8 cellular contexts compared by ENCODE assay signal in the genomic region with DNA sequence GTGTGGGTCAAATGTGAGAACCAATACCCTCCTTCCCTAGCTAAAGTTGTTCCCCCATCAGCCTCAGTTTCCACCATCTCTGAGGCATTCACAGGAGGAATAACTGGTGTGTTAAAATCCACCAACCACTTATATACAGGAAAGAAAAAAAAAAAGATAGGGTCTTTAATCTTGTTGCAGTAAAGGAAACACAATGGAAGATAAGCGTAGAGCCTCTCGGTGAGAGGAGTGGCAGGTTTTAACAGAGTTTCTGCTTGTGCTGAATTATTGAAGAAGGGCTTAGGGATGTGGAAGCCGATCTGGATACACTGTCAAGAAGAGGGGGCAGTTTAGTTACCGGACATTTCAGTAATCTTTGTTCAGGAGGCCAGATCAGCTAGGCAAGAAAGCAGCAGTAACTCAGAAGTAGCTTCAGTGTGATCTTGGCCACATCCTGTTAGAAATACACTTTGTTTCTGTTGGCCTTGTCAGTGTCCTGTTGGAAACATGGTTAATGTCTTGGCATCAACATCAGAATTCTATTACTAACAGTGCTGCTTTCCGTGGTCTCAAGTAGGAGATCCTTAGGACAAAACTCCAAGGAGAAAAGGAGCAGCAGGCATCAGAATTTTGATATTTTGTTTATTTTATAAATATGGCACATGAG. TPM values are rescaled to one million over a fixed set of nuclear protein-coding genes. Genes with fewer than 3 reads are reported as not detected.
DNase-seq lines count a peak whose midpoint lies in the region; ATAC-seq, FAIRE-seq and TF ChIP-seq lines count a peak whose summit lies in the region.
"Not testable (repeated sequence)": the region's sequence is repeated elsewhere in the genome, so short reads cannot be mapped to it uniquely, and the experiment has no call there.

No MANE protein-coding gene starts in this region.

- intact Hi-C loops in pancreas (cut with DNase I); thyroid gland (cut with DNase I): not testable (repeated sequence)

- not testable (repeated sequence) for H3K36me3 Mint-ChIP-seq in CD4-positive, CD25-positive, alpha-beta regulatory T cell; activated CD8-positive, alpha-beta T cell treated with anti-CD3 and anti-CD28 coated beads, Interleukin-2, amount 10 ng/mL, durations not matched to agents 7 days and 5 days (ENCODE audit: low read depth)

- not testable (repeated sequence) for H3K4me1 ChIP-seq in CD4-positive, CD25-positive, alpha-beta regulatory T cell (ENCODE audit: control insufficient read depth, insufficient read depth, low read length, poor library complexity, severe bottlenecking); fibroblast of lung (ENCODE audit: control insufficient read depth, extremely low read depth, insufficient read depth, low read length)
- H3K4me1 ChIP-seq in pancreas, result peaks cover 5 to 24% (median 5%) of the 10 kb centered on the region in 3 donors
- peaks cover 23 to 40% of the 10 kb centered on the region in 2 donors for H3K4me1 ChIP-seq in thyroid gland

- H3K4me3 ChIP-seq in CD4-positive, CD25-positive, alpha-beta regulatory T cell (ENCODE audit: low read depth, low read length); brain microvascular endothelial cell (ENCODE audit: low read depth, low read length); fibroblast of lung (replicated peaks in 1 of 4; ENCODE audit: control extremely low read depth in 1 of 4, insufficient read depth in 1 of 4, low read depth in 3 of 4, low read length in 4 of 4); pancreas; thyroid gland (replicated peaks in 1 of 3): not testable (repeated sequence)

- peak overlapping the region; percentile 11 to 79 (median 52) for H3K4me3 Mint-ChIP-seq in CD4-positive, CD25-positive, alpha-beta regulatory T cell
- peak overlapping the region; percentile 48 for H3K4me3 Mint-ChIP-seq in activated CD8-positive, alpha-beta T cell treated with anti-CD3 and anti-CD28 coated beads, Interleukin-2, amount 10 ng/mL, durations not matched to agents 7 days and 5 days

- ATAC-seq in CD4-positive, CD25-positive, alpha-beta regulatory T cell (ENCODE audit: low read depth in 2 of 2), result peak in 1 of 2 donors; percentile 38
- peak; percentile 62 for ATAC-seq in activated CD8-positive, alpha-beta T cell treated with anti-CD3 and anti-CD28 coated beads, Interleukin-2, amount 10 ng/mL, durations not matched to agents 7 days and 5 days
- ATAC-seq in pancreas, result peak in 2 of 4 donors; percentile 14 to 22

- not testable (repeated sequence) for H3K9me3 Mint-ChIP-seq in CD4-positive, CD25-positive, alpha-beta regulatory T cell; activated CD8-positive, alpha-beta T cell treated with anti-CD3 and anti-CD28 coated beads, Interleukin-2, amount 10 ng/mL, durations not matched to agents 7 days and 5 days (ENCODE audit: insufficient read depth)

- in situ Hi-C loops in brain microvascular endothelial cell (cut with HindIII; ENCODE audit: low pct_ligation_motif_present, low sequenced_read_pairs), result not testable (repeated sequence)

- H3K9me3 ChIP-seq in CD4-positive, CD25-positive, alpha-beta regulatory T cell (ENCODE audit: control insufficient read depth in 2 of 2, low read length in 2 of 2); fibroblast of lung (ENCODE audit: control insufficient read depth, insufficient read depth, low read depth, low read length); pancreas; thyroid gland: not testable (repeated sequence)

- not testable (repeated sequence) for H3K27ac ChIP-seq in CD4-positive, CD25-positive, alpha-beta regulatory T cell (ENCODE audit: insufficient read depth, low read length, poor library complexity, severe bottlenecking)
- H3K27ac ChIP-seq in brain microvascular endothelial cell, result peak overlapping the region; percentile 19
- peak overlapping the region; percentile 57 for H3K27ac ChIP-seq in fibroblast of lung (ENCODE audit: insufficient read depth, low read length)
- peak overlapping the region in 2 of 4 donors; percentile 44 to 51 for H3K27ac ChIP-seq in pancreas
- peak overlapping the region; percentile 65 to 84 (median 76) for H3K27ac ChIP-seq in thyroid gland

- peaks cover 25 to 58% (median 38%) of the 10 kb centered on the region in 4 donors for H3K4me1 Mint-ChIP-seq in CD4-positive, CD25-positive, alpha-beta regulatory T cell
- peaks cover 43% of the 10 kb centered on the region for H3K4me1 Mint-ChIP-seq in activated CD8-positive, alpha-beta T cell treated with anti-CD3 and anti-CD28 coated beads, Interleukin-2, amount 10 ng/mL, durations not matched to agents 7 days and 5 days (ENCODE audit: low read depth)

- H3K79me2 ChIP-seq in fibroblast of lung (ENCODE audit: control insufficient read depth, insufficient read depth, low read length), result peaks cover 13% of the 10 kb centered on the region

- FAIRE-seq in pancreas (lab: Jason Lieb, UNC), result peak; percentile 29

- not testable (repeated sequence) for TF ChIP-seq POLR2A in thyroid gland (IDR thresholded peaks at IDR 0.05)

- not testable (repeated sequence) for TF ChIP-seq CTCF in brain microvascular endothelial cell (IDR thresholded peaks at IDR 0.05; ENCODE audit: low read depth, low read length, missing control alignments); fibroblast of lung (conservative IDR thresholded peaks at IDR 0.05 in 1 of 2, IDR thresholded peaks at IDR 0.05 in 1 of 2; ENCODE audit: low read depth in 1 of 2, low read length in 2 of 2); pancreas (IDR thresholded peaks at IDR 0.05); thyroid gland (IDR thresholded peaks at IDR 0.05)

- CTCF ChIA-PET in activated CD8-positive, alpha-beta T cell treated with anti-CD3 and anti-CD28 coated beads, Interleukin-2, amount 10 ng/mL, durations not matched to agents 7 days and 5 days (lab: Charles Lee), result not testable (repeated sequence)

- H3K4me2 ChIP-seq in fibroblast of lung (ENCODE audit: extremely low read depth, insufficient read depth, low read length), result peak overlapping the region; percentile 39

- H3K27me3 Mint-ChIP-seq in CD4-positive, CD25-positive, alpha-beta regulatory T cell; activated CD8-positive, alpha-beta T cell treated with anti-CD3 and anti-CD28 coated beads, Interleukin-2, amount 10 ng/mL, durations not matched to agents 7 days and 5 days (ENCODE audit: low read depth): not testable (repeated sequence)

- DNase-seq in CD4-positive, CD25-positive, alpha-beta regulatory T cell, result peak in 1 of 3 donors; percentile 49
- peak; percentile 66 for DNase-seq in LHCN-M2 (ENCODE audit: low read depth)
- not testable (repeated sequence) for DNase-seq in activated CD8-positive, alpha-beta T cell treated with anti-CD3 and anti-CD28 coated beads, Interleukin-2, amount 10 ng/mL, durations not matched to agents 7 days and 5 days; pancreas; thyroid gland
- peak; percentile 53 for DNase-seq in brain microvascular endothelial cell
- DNase-seq in fibroblast of lung (ENCODE audit: low read depth in 2 of 2), result peak; percentile 74 to 88
- DNase-seq in kidney tubule cell (ENCODE audit: low spot score), result peak; percentile 27

- H3K27me3 ChIP-seq in CD4-positive, CD25-positive, alpha-beta regulatory T cell (ENCODE audit: control insufficient read depth, insufficient read depth, low read length); brain microvascular endothelial cell (replicated peaks); fibroblast of lung (ENCODE audit: control insufficient read depth, insufficient read depth, low read length); pancreas; thyroid gland: not testable (repeated sequence)

- H3K9ac ChIP-seq in fibroblast of lung (ENCODE audit: insufficient read depth, low read length), result not testable (repeated sequence)

- POLR2A ChIA-PET in activated CD8-positive, alpha-beta T cell treated with anti-CD3 and anti-CD28 coated beads, Interleukin-2, amount 10 ng/mL, durations not matched to agents 7 days and 5 days (lab: Charles Lee), result not testable (repeated sequence)

- H3K36me3 ChIP-seq in CD4-positive, CD25-positive, alpha-beta regulatory T cell (ENCODE audit: control insufficient read depth, insufficient read depth, low read length); brain microvascular endothelial cell (replicated peaks); fibroblast of lung (ENCODE audit: control insufficient read depth, insufficient read depth, low read length); pancreas; thyroid gland: not testable (repeated sequence)

- H4K20me1 ChIP-seq in fibroblast of lung (ENCODE audit: control insufficient read depth, extremely low read depth, insufficient read depth, low read length), result not testable (repeated sequence)

- not testable (repeated sequence) for H2AFZ ChIP-seq in fibroblast of lung (ENCODE audit: low read length)

- 43 to 49% methylated on average over 5 of the region's 5 CpGs for WGBS in pancreas, 2 donors
- 31 to 37% methylated on average over 4 to 5 of the region's 5 CpGs for WGBS in thyroid gland, 2 donors

- H3K27ac Mint-ChIP-seq in CD4-positive, CD25-positive, alpha-beta regulatory T cell, result peak overlapping the region; percentile 50 to 91 (median 50)
- peak overlapping the region; percentile 84 for H3K27ac Mint-ChIP-seq in activated CD8-positive, alpha-beta T cell treated with anti-CD3 and anti-CD28 coated beads, Interleukin-2, amount 10 ng/mL, durations not matched to agents 7 days and 5 days

RNA-seq across cellular contexts. Expression of a gene that starts 40.7 kb away (rescaled TPM):
- total RNA-seq in CD4-positive, CD25-positive, alpha-beta regulatory T cell, result 2.9 TPM
- under 1 TPM in 2 of 4 donors, not detected in 2; 0.06 to 0.09 TPM for polyA plus RNA-seq in CD4-positive, CD25-positive, alpha-beta regulatory T cell
- total RNA-seq in LHCN-M2 (2014; rRNA removed) (not detected in 2 replicates), fibroblast of lung (0.17 and 0.51 TPM in 2 replicates), pancreas (under 1 TPM in 5 of 6 donors, not detected in 1; 0.09 to 0.67 (median 0.37) TPM), thyroid gland (under 1 TPM in 2 of 4 donors, not detected in 2; 0.29 to 0.33 TPM)
- 0.19 TPM for polyA plus RNA-seq in LHCN-M2 (2012)
- under 1 TPM; 0.16 to 0.18 TPM for total RNA-seq in activated CD8-positive, alpha-beta T cell treated with anti-CD3 and anti-CD28 coated beads, Interleukin-2, amount 10 ng/mL, durations not matched to agents 7 days and 5 days
- polyA plus RNA-seq in fibroblast of lung (not detected in 2 replicates), pancreas (under 1 TPM; 0.19 to 0.61 TPM)
- polyA plus RNA-seq in fibroblast of lung (2012), result 0.14 TPM in 1 of 2 replicates, not detected in the other
- not detected in 2 replicates for polyA minus RNA-seq in fibroblast of lung (ENCODE audit: low replicate concordance)

RNA-seq across cellular contexts. Expression of a gene that starts 43.3 kb away (rescaled TPM):
- 22.3 TPM for total RNA-seq in CD4-positive, CD25-positive, alpha-beta regulatory T cell
- polyA plus RNA-seq in CD4-positive, CD25-positive, alpha-beta regulatory T cell, result 1 to 10 TPM; 3.1 to 5.7 (median 4.1) TPM
- total RNA-seq in LHCN-M2 (2014; rRNA removed), result 18.1 and 25.8 TPM in 2 replicates
- polyA plus RNA-seq in LHCN-M2 (2012), result 71.0 TPM
- total RNA-seq in activated CD8-positive, alpha-beta T cell treated with anti-CD3 and anti-CD28 coated beads, Interleukin-2, amount 10 ng/mL, durations not matched to agents 7 days and 5 days, result 10 to 100 TPM; 16.5 to 17.7 TPM
- total RNA-seq in fibroblast of lung, result 1.3 and 1.5 TPM in 2 replicates
- polyA plus RNA-seq in fibroblast of lung, result 10.4 and 13.6 TPM in 2 replicates
- polyA plus RNA-seq in fibroblast of lung (2012), result 22.3 and 32.4 TPM in 2 replicates
- polyA minus RNA-seq in fibroblast of lung (ENCODE audit: low replicate concordance), result 58.2 and 68.3 TPM in 2 replicates
- total RNA-seq in pancreas, result 10 to 100 TPM in 3 of 6 donors, 1 to 10 TPM in 3; 2.9 to 14.0 (median 8.4) TPM
- polyA plus RNA-seq in pancreas, result 10 to 100 TPM in 1 of 2 donors, 1 to 10 TPM in 1; 7.3 to 12.2 TPM
- total RNA-seq in thyroid gland, result 1 to 10 TPM; 2.7 to 5.3 (median 4.4) TPM
